In genomic region chr6:163570579-163571231, GRCh38 we compare ENCODE assay signal across 1 cellular context.
TF ChIP-seq lines count a peak whose summit lies in the region.

No MANE protein-coding gene starts in this region.

TF ChIP-seq in K562, 482 proteins besides CTCF, POLR2A, EP300 and RAD21 (continues in another document):
- TF ChIP-seq ZNF140 (CRISPR knock-in tag; IDR thresholded peaks at IDR 0.05) (no peak), SNRNP70 (optimal IDR thresholded peaks at IDR 0.05; ENCODE audit: low read depth, low read length) (no peak), PATZ1 (CRISPR knock-in tag; IDR thresholded peaks at IDR 0.05; ENCODE audit: borderline replicate concordance) (no peak), STAT5B (CRISPR knock-in tag; IDR thresholded peaks at IDR 0.05) (no peak), ZNF232 (CRISPR knock-in tag; IDR thresholded peaks at IDR 0.05) (no peak), GTF2A2 (tag; IDR thresholded peaks at IDR 0.05) (no peak), HBP1 (CRISPR knock-in tag; IDR thresholded peaks at IDR 0.05) (no peak), NR0B1 (IDR thresholded peaks at IDR 0.05; ENCODE audit: partially characterized antibody) (no peak), TRIM28 (IDR thresholded peaks at IDR 0.05) (peak; percentile 14; the same call in 1 of the 2 replicates), SUPT5H (IDR thresholded peaks at IDR 0.05) (0 out of 2 replicates have a peak, but pooled peaks have one; percentile 32), CAMTA2 (CRISPR knock-in tag; conservative IDR thresholded peaks at IDR 0.05) (no peak), ZNF830 (CRISPR knock-in tag; IDR thresholded peaks at IDR 0.05) (no peak), SIX5 (IDR thresholded peaks at IDR 0.05; ENCODE audit: borderline replicate concordance in 1 of 2, insufficient read depth in 1 of 2, low read depth in 1 of 2, low read length in 2 of 2) (no peak), ZBTB2 (IDR thresholded peaks at IDR 0.05) (peak; percentile 84), RB1 (IDR thresholded peaks at IDR 0.05; ENCODE audit: low read depth) (no peak), MEF2D (tag; conservative IDR thresholded peaks at IDR 0.05; ENCODE audit: low read depth) (no peak), ZNF431 (CRISPR knock-in tag; IDR thresholded peaks at IDR 0.05) (no peak), RFX5 (IDR thresholded peaks at IDR 0.05; ENCODE audit: low read depth, low read length) (no peak), GABPB2 (CRISPR knock-in tag; conservative IDR thresholded peaks at IDR 0.05) (no peak), ZNF512 (tag; IDR thresholded peaks at IDR 0.05) (0 out of 2 replicates have a peak, but pooled peaks have one; percentile 41), ZNF12 (CRISPR knock-in tag; IDR thresholded peaks at IDR 0.05) (no peak), TOE1 (IDR thresholded peaks at IDR 0.05; ENCODE audit: borderline replicate concordance) (no peak), TOE1 (CRISPR knock-in tag; IDR thresholded peaks at IDR 0.05; ENCODE audit: borderline replicate concordance, low read depth) (no peak), ZNF75A (CRISPR knock-in tag; IDR thresholded peaks at IDR 0.05) (no peak), ZNF263 (CRISPR knock-in tag; IDR thresholded peaks at IDR 0.05; ENCODE audit: borderline replicate concordance) (no peak), PRPF4 (IDR thresholded peaks at IDR 0.05; ENCODE audit: insufficient read depth, low read depth, low read length, poor library complexity, severe bottlenecking) (no peak), BHLHE40 (IDR thresholded peaks at IDR 0.05; ENCODE audit: low read length) (no peak), NR2F6 (CRISPR knock-in tag; IDR thresholded peaks at IDR 0.05) (no peak), MXI1 (IDR thresholded peaks at IDR 0.05; ENCODE audit: low read depth, low read length) (no peak), TGIF2 (CRISPR knock-in tag; IDR thresholded peaks at IDR 0.05) (no peak), SMARCA4 (IDR thresholded peaks at IDR 0.05) (peak; percentile 78), EHMT2 (IDR thresholded peaks at IDR 0.05) (peak; percentile 71), HDGF (IDR thresholded peaks at IDR 0.05) (no peak), ZNF592 (IDR thresholded peaks at IDR 0.05) (peak; percentile 65; the same call in 1 of the 2 replicates), TCFL5 (CRISPR knock-in tag; conservative IDR thresholded peaks at IDR 0.05) (no peak), HNRNPK (IDR thresholded peaks at IDR 0.05; ENCODE audit: low read depth, low read length, poor library complexity, severe bottlenecking) (no peak), MAFF (IDR thresholded peaks at IDR 0.05; ENCODE audit: low read length) (no peak), ZKSCAN8 (CRISPR knock-in tag; IDR thresholded peaks at IDR 0.05) (no peak), ZNF280B (CRISPR knock-in tag; IDR thresholded peaks at IDR 0.05) (no peak), HMG20A (CRISPR knock-in tag; conservative IDR thresholded peaks at IDR 0.05) (no peak), THRAP3 (IDR thresholded peaks at IDR 0.05; ENCODE audit: borderline replicate concordance) (no peak), ZBTB9 (CRISPR knock-in tag; IDR thresholded peaks at IDR 0.05) (no peak), DPF2 (IDR thresholded peaks at IDR 0.05) (peak; percentile 67), MYC (IDR thresholded peaks at IDR 0.05; ENCODE audit: low read depth, low read length) (peak; percentile 24; the same call in 1 of the 2 replicates), MYC (CRISPR knock-in tag; IDR thresholded peaks at IDR 0.05; ENCODE audit: borderline replicate concordance, low read depth) (no peak), ZSCAN32 (CRISPR knock-in tag; IDR thresholded peaks at IDR 0.05) (no peak), NUFIP1 (IDR thresholded peaks at IDR 0.05; ENCODE audit: partially characterized antibody) (peak; percentile 45), TCF7L2 (IDR thresholded peaks at IDR 0.05; ENCODE audit: low read depth, low read length) (no peak), NR4A1 (CRISPR knock-in tag; IDR thresholded peaks at IDR 0.05) (no peak), NR4A1 (tag; IDR thresholded peaks at IDR 0.05) (0 out of 2 replicates have a peak, but pooled peaks have one; percentile 52), PML (IDR thresholded peaks at IDR 0.05; ENCODE audit: low read length) (no peak), PCBP1 (IDR thresholded peaks at IDR 0.05; ENCODE audit: low read depth, low read length, poor library complexity, severe bottlenecking) (no peak), SMAD4 (CRISPR knock-in tag; conservative IDR thresholded peaks at IDR 0.05) (peak; percentile 71), ZNF146 (CRISPR knock-in tag; IDR thresholded peaks at IDR 0.05; ENCODE audit: unreplicated experiment) (no peak), POLR2G (IDR thresholded peaks at IDR 0.05; ENCODE audit: low read depth, low read length) (no peak), ARID1B (IDR thresholded peaks at IDR 0.05) (peak; percentile 56), CREM (IDR thresholded peaks at IDR 0.05; ENCODE audit: low read depth) (peak; percentile 45)
